ENCODE assay signal across 1 cellular context in genomic region chr3:42115223-42115622, GRCh38.
TF ChIP-seq lines count a peak whose summit lies in the region.

No MANE protein-coding gene starts in this region.

TF ChIP-seq in liver, 16 proteins besides CTCF, POLR2A, EP300 and RAD21 (continued from another document):
- TF ChIP-seq REST (IDR thresholded peaks at IDR 0.05) (no peak), HNF4G (IDR thresholded peaks at IDR 0.05) (peak; percentile 41), GABPA (IDR thresholded peaks at IDR 0.05 in 1 of 2, conservative IDR thresholded peaks at IDR 0.05 in 1 of 2) (no peak), HNF4A (conservative IDR thresholded peaks at IDR 0.05) (peak; percentile 81 to 84)
TF ChIP-seq in liver: peak in this region for 6.
